Comparison of ENCODE assay signal across 16 cellular contexts in the genomic region with DNA sequence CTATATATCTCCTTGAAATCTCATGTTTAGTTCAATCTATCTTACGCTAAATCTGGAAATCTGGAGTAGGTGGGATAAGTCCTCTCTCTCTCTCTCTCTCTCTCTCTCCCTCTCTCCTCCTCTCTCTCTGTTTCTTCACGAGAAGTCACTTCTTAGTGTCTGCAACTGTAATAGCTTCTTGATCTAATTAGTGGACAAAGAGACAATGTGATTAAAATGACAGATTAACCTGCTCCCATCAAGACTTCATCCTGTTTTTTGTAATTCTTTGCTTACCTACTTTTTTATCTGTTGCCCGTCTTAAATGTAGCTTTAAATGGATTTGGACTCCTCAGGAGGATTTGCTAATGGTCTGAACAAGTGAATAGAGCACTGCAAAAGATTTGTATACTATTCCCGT. TPM values are rescaled to one million over a fixed set of nuclear protein-coding genes. Genes with fewer than 3 reads are reported as not detected.
DNase-seq lines count a peak whose midpoint lies in the region; ATAC-seq and TF ChIP-seq lines count a peak whose summit lies in the region.
"Had no signal": no experiment of that assay in that cellular context is flagged by ENCODE, and none has a peak within 500 bp of the region (broad histone marks: within the 10 kb centered on the region; RNA-seq: fewer than 3 reads in every experiment).

No MANE protein-coding gene starts in this region.

- TF ChIP-seq CTCF in glutamatergic neuron (IDR thresholded peaks at IDR 0.05; ENCODE audit: partially characterized antibody, unreplicated experiment) (no peak), type B pancreatic cell (conservative IDR thresholded peaks at IDR 0.05) (no peak)

- no peak for DNase-seq in activated naive CD8-positive, alpha-beta T cell treated with anti-CD3 and anti-CD28 coated beads for 36 hours
- DNase-seq in NCI-H82 (lab: John Stamatoyannopoulos, UW) (peak; percentile 94), glutamatergic neuron (no peak), type B pancreatic cell (ENCODE audit: extremely low spot score, unreplicated experiment) (no peak), foreskin melanocyte (no peak)
- DNase-seq: BE2C; CD8-positive, alpha-beta T cell; COR-L47; DMS153; DMS79 treated with DMSO at 0.1 percent for 48 hours; EL; H7 had no signal

- H3K4me1 Mint-ChIP-seq in activated naive CD8-positive, alpha-beta T cell (ENCODE audit: low read depth) = peaks cover 20% of the 10 kb centered on the region
- peaks cover 9% of the 10 kb centered on the region for H3K4me1 Mint-ChIP-seq in activated naive CD8-positive, alpha-beta T cell treated with anti-CD3 and anti-CD28 coated beads for 36 hours
- H3K4me1 Mint-ChIP-seq in glutamatergic neuron (ENCODE audit: low read depth, unreplicated experiment) (peaks cover 17% of the 10 kb centered on the region), type B pancreatic cell (ENCODE audit: unreplicated experiment) (peaks cover 11% of the 10 kb centered on the region)

- H3K27ac Mint-ChIP-seq in activated naive CD8-positive, alpha-beta T cell = peak overlapping the region; percentile 58
- no peak overlapping the region for H3K27ac Mint-ChIP-seq in activated naive CD8-positive, alpha-beta T cell treated with anti-CD3 and anti-CD28 coated beads for 36 hours
- no peak overlapping the region for H3K27ac Mint-ChIP-seq in glutamatergic neuron (ENCODE audit: unreplicated experiment)
- H3K27ac Mint-ChIP-seq in type B pancreatic cell = peak overlapping the region; percentile 35
- H3K27ac Mint-ChIP-seq: CD8-positive, alpha-beta T cell; GM23338 had no signal

- no peaks in the 10 kb centered on the region for H3K9me3 Mint-ChIP-seq in activated naive CD8-positive, alpha-beta T cell (ENCODE audit: low read depth)
- peaks cover 5% of the 10 kb centered on the region for H3K9me3 Mint-ChIP-seq in activated naive CD8-positive, alpha-beta T cell treated with anti-CD3 and anti-CD28 coated beads for 36 hours
- peaks cover 23% of the 10 kb centered on the region for H3K9me3 Mint-ChIP-seq in glutamatergic neuron (ENCODE audit: unreplicated experiment)
- no peaks in the 10 kb centered on the region for H3K9me3 Mint-ChIP-seq in type B pancreatic cell
- H3K9me3 Mint-ChIP-seq: GM23338 had no signal

- H3K36me3 Mint-ChIP-seq in activated naive CD8-positive, alpha-beta T cell = peaks cover 8% of the 10 kb centered on the region
- H3K36me3 Mint-ChIP-seq in activated naive CD8-positive, alpha-beta T cell treated with anti-CD3 and anti-CD28 coated beads for 36 hours = peaks cover 15% of the 10 kb centered on the region
- H3K36me3 Mint-ChIP-seq in glutamatergic neuron (ENCODE audit: unreplicated experiment) (no peaks in the 10 kb centered on the region), type B pancreatic cell (no peaks in the 10 kb centered on the region)

- H3K4me3 Mint-ChIP-seq in activated naive CD8-positive, alpha-beta T cell = no peak overlapping the region
- no peak overlapping the region for H3K4me3 Mint-ChIP-seq in activated naive CD8-positive, alpha-beta T cell treated with anti-CD3 and anti-CD28 coated beads for 36 hours
- H3K4me3 Mint-ChIP-seq in glutamatergic neuron (ENCODE audit: unreplicated experiment) (peak overlapping the region; percentile 4), type B pancreatic cell (peak overlapping the region; percentile 59)
- H3K4me3 Mint-ChIP-seq: CD8-positive, alpha-beta T cell; GM23338 had no signal

- no peak for ATAC-seq in SK-N-SH treated with all-trans-retinoic acid at 6 μM for 48 hours
- ATAC-seq: CD8-positive, alpha-beta T cell; GM23338; HepG2 had no signal

- no peaks in the 10 kb centered on the region for H3K27me3 Mint-ChIP-seq in activated naive CD8-positive, alpha-beta T cell
- no peaks in the 10 kb centered on the region for H3K27me3 Mint-ChIP-seq in activated naive CD8-positive, alpha-beta T cell treated with anti-CD3 and anti-CD28 coated beads for 36 hours
- H3K27me3 Mint-ChIP-seq in glutamatergic neuron (ENCODE audit: unreplicated experiment) (peaks cover 16% of the 10 kb centered on the region), type B pancreatic cell (peaks cover 4% of the 10 kb centered on the region)

TF ChIP-seq in SK-N-SH treated with all-trans-retinoic acid at 6 μM for 48 hours, 23 proteins besides CTCF, POLR2A, EP300 and RAD21:
- TF ChIP-seq, protein P1, sequence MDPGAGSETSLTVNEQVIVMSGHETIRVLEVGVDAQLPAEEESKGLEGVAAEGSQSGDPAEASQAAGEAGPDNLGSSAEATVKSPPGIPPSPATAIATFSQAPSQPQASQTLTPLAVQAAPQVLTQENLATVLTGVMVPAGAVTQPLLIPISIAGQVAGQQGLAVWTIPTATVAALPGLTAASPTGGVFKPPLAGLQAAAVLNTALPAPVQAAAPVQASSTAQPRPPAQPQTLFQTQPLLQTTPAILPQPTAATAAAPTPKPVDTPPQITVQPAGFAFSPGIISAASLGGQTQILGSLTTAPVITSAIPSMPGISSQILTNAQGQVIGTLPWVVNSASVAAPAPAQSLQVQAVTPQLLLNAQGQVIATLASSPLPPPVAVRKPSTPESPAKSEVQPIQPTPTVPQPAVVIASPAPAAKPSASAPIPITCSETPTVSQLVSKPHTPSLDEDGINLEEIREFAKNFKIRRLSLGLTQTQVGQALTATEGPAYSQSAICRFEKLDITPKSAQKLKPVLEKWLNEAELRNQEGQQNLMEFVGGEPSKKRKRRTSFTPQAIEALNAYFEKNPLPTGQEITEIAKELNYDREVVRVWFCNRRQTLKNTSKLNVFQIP (CRISPR knock-in tag; IDR thresholded peaks at IDR 0.05; ENCODE audit: borderline replicate concordance, low read depth) = no peak
- TF ChIP-seq OSR1 (CRISPR knock-in tag; IDR thresholded peaks at IDR 0.05) (no peak), ZNF8 (CRISPR knock-in tag; IDR thresholded peaks at IDR 0.05) (no peak), ZNF70 (CRISPR knock-in tag; IDR thresholded peaks at IDR 0.05) (no peak), ISL1 (CRISPR knock-in tag; IDR thresholded peaks at IDR 0.05) (no peak), GLIS3 (CRISPR knock-in tag; IDR thresholded peaks at IDR 0.05) (no peak), TCF4 (CRISPR knock-in tag; IDR thresholded peaks at IDR 0.05; ENCODE audit: borderline replicate concordance) (no peak), PATZ1 (CRISPR knock-in tag; IDR thresholded peaks at IDR 0.05; ENCODE audit: borderline replicate concordance) (no peak), TOX (CRISPR knock-in tag; IDR thresholded peaks at IDR 0.05; ENCODE audit: borderline replicate concordance) (no peak), TSHZ2 (CRISPR knock-in tag; IDR thresholded peaks at IDR 0.05) (no peak), BACH2 (CRISPR knock-in tag; IDR thresholded peaks at IDR 0.05; ENCODE audit: borderline replicate concordance) (no peak), ZNF565 (CRISPR knock-in tag; conservative IDR thresholded peaks at IDR 0.05; ENCODE audit: low read depth) (no peak), ARNTL (CRISPR knock-in tag; IDR thresholded peaks at IDR 0.05; ENCODE audit: borderline replicate concordance, low read depth) (no peak)

RNA-seq across cellular contexts. Expression of gene FYN, which starts 2.5 kb away (rescaled TPM):
- total RNA-seq in activated naive CD8-positive, alpha-beta T cell treated with anti-CD3 and anti-CD28 coated beads for 36 hours = 100 to 1,000 TPM; 390 to 395 TPM
- 525 TPM for total RNA-seq in glutamatergic neuron (ENCODE audit: unreplicated experiment)
- 131 and 283 TPM in 2 replicates for total RNA-seq in type B pancreatic cell (ENCODE audit: low replicate concordance)

Comparison
In these comparisons a context has a peak if more than half of its experiments do, and no peak if none do; other contexts are left out.
1. H3K27ac Mint-ChIP-seq: peak in activated naive CD8-positive, alpha-beta T cell (single experiment) and type B pancreatic cell (single experiment); none in activated naive CD8-positive, alpha-beta T cell treated with anti-CD3 and anti-CD28 coated beads for 36 hours (single experiment) and glutamatergic neuron (single experiment).
2. H3K4me3 Mint-ChIP-seq: peak in glutamatergic neuron (single experiment) and type B pancreatic cell (single experiment); none in activated naive CD8-positive, alpha-beta T cell (single experiment) and activated naive CD8-positive, alpha-beta T cell treated with anti-CD3 and anti-CD28 coated beads for 36 hours (single experiment).